11 cellular contexts compared by ENCODE assay signal in genomic region chr2:67974564-67975430, GRCh38.
DNase-seq lines count a peak whose midpoint lies in the region; ATAC-seq and TF ChIP-seq lines count a peak whose summit lies in the region.
"Had no signal": no experiment of that assay in that cellular context is flagged by ENCODE, and none has a peak within 500 bp of the region (broad histone marks: within the 10 kb centered on the region; RNA-seq: fewer than 3 reads in every experiment).

No MANE protein-coding gene starts in this region.

- H3K27ac ChIP-seq in thyroid gland, result no peak overlapping the region
- H3K27ac ChIP-seq: 22Rv1 had no signal

- peaks cover 0 to 8% of the 10 kb centered on the region in 2 donors for H3K4me1 ChIP-seq in thyroid gland

- ATAC-seq in HG03571 (IDR thresholded peaks at IDR 0.05; ENCODE audit: unreplicated experiment) (no peak), HG02840 (IDR thresholded peaks at IDR 0.05; ENCODE audit: low FRiP score, unreplicated experiment) (no peak)
- ATAC-seq: activated CD4-positive, CD25-positive, alpha-beta regulatory T cell treated with anti-CD3 and anti-CD28 coated beads, Interleukin-2, amount 50 U/mL, for 24 hours had no signal

- TF ChIP-seq POLR2A in thyroid gland (IDR thresholded peaks at IDR 0.05), result no peak

- no peaks in the 10 kb centered on the region for H3K36me3 ChIP-seq in thyroid gland

- no peaks in the 10 kb centered on the region for H3K9me3 ChIP-seq in thyroid gland

- intact Hi-C loops in thyroid gland (cut with DNase I), result no loop called here

- 28 to 33% methylated on average over 7 of the region's 7 CpGs for WGBS in thyroid gland, 2 donors

- TF ChIP-seq CTCF in thyroid gland (IDR thresholded peaks at IDR 0.05), result no peak

- DNase-seq in DMS 273 (lab: John Stamatoyannopoulos, UW; ENCODE audit: unreplicated experiment), result peak; percentile 6
- no peak for DNase-seq in DMS 273 treated with DMSO at 0.1 percent for 48 hours (lab: John Stamatoyannopoulos, UW)
- DNase-seq in amygdala (lab: John Stamatoyannopoulos, UW), result peak in 50 of 56 donors; percentile 3 to 78 (median 36)
- peak; percentile 23 for DNase-seq in iPS-NIHi11 (ENCODE audit: low spot score)
- DNase-seq in thyroid gland, result peak; percentile 42 to 66
- no peak for DNase-seq in stimulated activated CD4-positive, alpha-beta T cell treated with anti-CD3 and anti-CD28 coated beads, Interleukin-4, amount 100 ng/mL, for 1 hour
- DNase-seq: NCI-H2171 treated with DMSO at 0.1 percent for 48 hours had no signal

- no peaks in the 10 kb centered on the region for H3K27me3 ChIP-seq in thyroid gland

- H3K4me3 ChIP-seq in thyroid gland (replicated peaks in 1 of 3), result no peak overlapping the region

Comparison
In these comparisons a context has a peak if more than half of its experiments do, and no peak if none do; other contexts are left out.
1. DNase-seq: peak in DMS 273 (single experiment), amygdala (50 of 56), iPS-NIHi11 (single experiment) and thyroid gland (2 of 2); none in DMS 273 treated with DMSO at 0.1 percent for 48 hours (single experiment) and stimulated activated CD4-positive, alpha-beta T cell treated with anti-CD3 and anti-CD28 coated beads, Interleukin-4, amount 100 ng/mL, for 1 hour (single experiment).